Comparison of ENCODE assay signal across 8 cellular contexts in the genomic region with DNA sequence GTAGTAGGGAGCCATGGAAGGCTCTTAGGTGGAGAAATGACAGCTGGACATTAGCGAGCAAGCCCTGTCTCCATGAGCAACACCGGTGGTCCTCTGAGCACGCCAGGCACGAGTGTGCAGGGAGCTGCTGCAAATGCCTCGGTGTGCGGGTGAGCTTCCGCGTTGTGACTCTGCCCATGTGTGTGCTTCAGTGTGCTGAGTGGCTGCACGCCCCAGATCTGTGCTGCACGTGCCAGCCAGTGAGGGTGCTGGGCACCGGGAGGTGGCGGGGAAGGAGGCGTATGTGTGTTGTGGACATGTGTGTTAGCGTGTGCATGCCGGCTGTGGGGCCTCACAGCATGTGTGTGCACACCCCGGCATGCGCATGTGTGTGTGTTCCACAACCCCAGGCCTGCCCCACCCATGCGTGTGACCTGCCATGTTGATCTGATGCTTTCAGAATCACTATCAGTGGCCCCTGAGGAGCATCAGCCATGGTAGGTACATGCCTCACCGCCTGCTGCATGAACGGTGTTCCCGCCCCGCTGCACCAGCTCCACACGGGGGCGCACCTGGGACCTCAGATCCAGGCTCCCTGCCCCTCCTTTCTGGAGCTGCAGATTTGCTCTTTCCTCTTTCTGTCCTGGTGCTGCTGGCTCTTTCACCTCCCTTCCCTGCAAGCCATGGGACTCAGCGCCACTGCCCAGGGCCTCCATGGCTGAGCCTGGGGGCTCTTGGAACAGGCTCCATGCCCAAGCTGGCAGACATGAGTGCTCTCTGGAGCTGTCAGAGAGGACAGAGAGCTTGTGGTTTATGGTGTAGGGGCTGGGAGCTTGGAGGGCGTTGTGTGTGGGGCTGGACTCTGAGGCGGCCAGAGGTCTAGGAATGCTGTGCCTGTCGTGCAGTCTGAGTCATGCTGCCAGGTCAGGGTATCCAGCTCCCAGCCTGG.
DNase-seq lines count a peak whose midpoint lies in the region; ATAC-seq lines count a peak whose summit lies in the region.

No MANE protein-coding gene starts in this region.

- ATAC-seq in Right ventricle myocardium superior (ENCODE audit: poor library complexity): peak; percentile 57
- ATAC-seq in left colon: peak; percentile 68

- intact Hi-C loops in Right ventricle myocardium superior (cut with DNase I) (no loop called here), cardiac septum (cut with DNase I) (no loop called here), left colon (cut with DNase I, micrococcal nuclease) (no loop called here)

- DNase-seq in Right ventricle myocardium superior (peak; percentile 48), cardiac septum (ENCODE audit: low spot score) (no peak), NOMO-1 treated with DMSO at 0.1 percent for 48 hours (lab: John Stamatoyannopoulos, UW; ENCODE audit: unreplicated experiment) (peak; percentile 74), left colon (peak; percentile 54 to 77), SHP77 (lab: John Stamatoyannopoulos, UW) (no peak), 8988T (no peak)
- peak; percentile 48 for DNase-seq in activated naive CD4-positive, alpha-beta T cell treated with anti-CD3 and anti-CD28 coated beads, Interleukin-2, amount 50 U/mL, for 16 hours
- peak; percentile 22 for DNase-seq in stimulated activated naive CD4-positive, alpha-beta T cell treated with Interleukin-2 at 50 U/mL for 16 hours (lab: John Stamatoyannopoulos, UW)

Comparison
In these comparisons a context has a peak if more than half of its experiments do, and no peak if none do; other contexts are left out.
1. DNase-seq: peak in Right ventricle myocardium superior (single experiment), NOMO-1 treated with DMSO at 0.1 percent for 48 hours (single experiment), activated naive CD4-positive, alpha-beta T cell treated with anti-CD3 and anti-CD28 coated beads, Interleukin-2, amount 50 U/mL, for 16 hours (single experiment), left colon (2 of 2) and stimulated activated naive CD4-positive, alpha-beta T cell treated with Interleukin-2 at 50 U/mL for 16 hours (single experiment); none in cardiac septum (single experiment), SHP77 (0 of 2) and 8988T (single experiment).